In the genomic region with DNA sequence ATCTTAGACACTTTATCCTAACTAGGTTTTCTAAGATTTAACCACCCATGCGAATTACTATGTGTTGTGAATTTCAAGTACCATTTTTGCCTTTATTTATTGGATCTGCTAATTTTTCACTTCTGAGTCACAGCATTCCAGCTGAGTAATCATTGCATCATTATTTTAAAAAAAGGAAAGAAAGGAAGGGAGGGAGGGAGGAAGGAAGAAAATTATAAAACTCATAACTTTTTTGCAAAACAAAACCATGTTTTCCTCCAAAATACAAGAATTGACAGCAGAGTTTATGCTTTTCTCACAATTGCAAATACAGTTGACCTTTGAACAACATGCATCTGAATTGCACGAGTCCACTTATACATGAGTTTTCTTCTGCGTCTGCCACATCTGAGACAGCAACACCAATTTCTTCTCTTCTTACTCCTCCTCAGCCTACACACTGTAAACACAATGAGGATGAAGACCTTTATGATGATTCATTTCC, we compare ENCODE assay signal across 1 cellular context.
TF ChIP-seq lines count a peak whose summit lies in the region.

No MANE protein-coding gene starts in this region.

TF ChIP-seq in SK-N-SH, 30 proteins besides CTCF, POLR2A, EP300 and RAD21 (continued from another document):
- TF ChIP-seq JUND (IDR thresholded peaks at IDR 0.05) (peak; percentile 99), POLR2AphosphoS5 (IDR thresholded peaks at IDR 0.05; ENCODE audit: low read depth, low read length) (peak; percentile 49; the same call in 1 of the 2 replicates), PBX3 (IDR thresholded peaks at IDR 0.05) (peak; percentile 65), TCF12 (IDR thresholded peaks at IDR 0.05) (peak; percentile 89), CHD2 (IDR thresholded peaks at IDR 0.05; ENCODE audit: low read length, partially characterized antibody) (no peak), MXI1 (IDR thresholded peaks at IDR 0.05; ENCODE audit: low read depth, low read length) (no peak), FOSL2 (IDR thresholded peaks at IDR 0.05; ENCODE audit: borderline replicate concordance, low read depth) (peak; percentile 99)
- TF ChIP-seq, protein P1, sequence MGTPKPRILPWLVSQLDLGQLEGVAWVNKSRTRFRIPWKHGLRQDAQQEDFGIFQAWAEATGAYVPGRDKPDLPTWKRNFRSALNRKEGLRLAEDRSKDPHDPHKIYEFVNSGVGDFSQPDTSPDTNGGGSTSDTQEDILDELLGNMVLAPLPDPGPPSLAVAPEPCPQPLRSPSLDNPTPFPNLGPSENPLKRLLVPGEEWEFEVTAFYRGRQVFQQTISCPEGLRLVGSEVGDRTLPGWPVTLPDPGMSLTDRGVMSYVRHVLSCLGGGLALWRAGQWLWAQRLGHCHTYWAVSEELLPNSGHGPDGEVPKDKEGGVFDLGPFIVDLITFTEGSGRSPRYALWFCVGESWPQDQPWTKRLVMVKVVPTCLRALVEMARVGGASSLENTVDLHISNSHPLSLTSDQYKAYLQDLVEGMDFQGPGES (IDR thresholded peaks at IDR 0.05; ENCODE audit: low read depth, low read length): no peak
- TF ChIP-seq, protein P2, sequence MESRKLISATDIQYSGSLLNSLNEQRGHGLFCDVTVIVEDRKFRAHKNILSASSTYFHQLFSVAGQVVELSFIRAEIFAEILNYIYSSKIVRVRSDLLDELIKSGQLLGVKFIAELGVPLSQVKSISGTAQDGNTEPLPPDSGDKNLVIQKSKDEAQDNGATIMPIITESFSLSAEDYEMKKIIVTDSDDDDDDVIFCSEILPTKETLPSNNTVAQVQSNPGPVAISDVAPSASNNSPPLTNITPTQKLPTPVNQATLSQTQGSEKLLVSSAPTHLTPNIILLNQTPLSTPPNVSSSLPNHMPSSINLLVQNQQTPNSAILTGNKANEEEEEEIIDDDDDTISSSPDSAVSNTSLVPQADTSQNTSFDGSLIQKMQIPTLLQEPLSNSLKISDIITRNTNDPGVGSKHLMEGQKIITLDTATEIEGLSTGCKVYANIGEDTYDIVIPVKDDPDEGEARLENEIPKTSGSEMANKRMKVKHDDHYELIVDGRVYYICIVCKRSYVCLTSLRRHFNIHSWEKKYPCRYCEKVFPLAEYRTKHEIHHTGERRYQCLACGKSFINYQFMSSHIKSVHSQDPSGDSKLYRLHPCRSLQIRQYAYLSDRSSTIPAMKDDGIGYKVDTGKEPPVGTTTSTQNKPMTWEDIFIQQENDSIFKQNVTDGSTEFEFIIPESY (IDR thresholded peaks at IDR 0.05; ENCODE audit: borderline replicate concordance, low read depth): 0 out of 2 replicates have a peak, but pooled peaks have one; percentile 38
- TF ChIP-seq, protein P3, sequence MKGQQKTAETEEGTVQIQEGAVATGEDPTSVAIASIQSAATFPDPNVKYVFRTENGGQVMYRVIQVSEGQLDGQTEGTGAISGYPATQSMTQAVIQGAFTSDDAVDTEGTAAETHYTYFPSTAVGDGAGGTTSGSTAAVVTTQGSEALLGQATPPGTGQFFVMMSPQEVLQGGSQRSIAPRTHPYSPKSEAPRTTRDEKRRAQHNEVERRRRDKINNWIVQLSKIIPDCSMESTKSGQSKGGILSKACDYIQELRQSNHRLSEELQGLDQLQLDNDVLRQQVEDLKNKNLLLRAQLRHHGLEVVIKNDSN (IDR thresholded peaks at IDR 0.05; ENCODE audit: borderline replicate concordance, low read depth): no peak
